Comparison of ENCODE assay signal across 35 cellular contexts in genomic region chrX:48813605-48814004, GRCh38. TPM values are rescaled to one million over a fixed set of nuclear protein-coding genes. Genes with fewer than 3 reads are reported as not detected.
"Had no signal": no experiment of that assay in that cellular context is flagged by ENCODE, and none has a peak within 500 bp of the region (broad histone marks: within the 10 kb centered on the region; RNA-seq: fewer than 3 reads in every experiment).

No MANE protein-coding gene starts in this region.

- H3K4me1 ChIP-seq: adrenal gland, body of pancreas, colonic mucosa, gastroesophageal sphincter, prostate gland, sigmoid colon, vagina had no signal

- H3K27me3 ChIP-seq: adrenal gland, body of pancreas, colonic mucosa, gastroesophageal sphincter, neutrophil, sigmoid colon, vagina had no signal

- H3K9me3 Mint-ChIP-seq: activated naive CD4-positive, alpha-beta T cell treated with anti-CD3 and anti-CD28 coated beads for 36 hours; activated naive CD8-positive, alpha-beta T cell treated with anti-CD3 and anti-CD28 coated beads for 36 hours; stimulated activated memory B cell treated with anti-CD40 and anti-IgM and Interleukin-4, amounts not matched to agents 10 μg/mL and 1 μg/mL and 100 μg/mL, for 72 hours; stimulated activated naive CD8-positive, alpha-beta T cell treated with anti-CD3 and anti-CD28 coated beads, Interleukin-15, amount 100 ng/mL, for 72 hours; T-helper 2 cell treated with Interferon-gamma antibody and Interleukin-4, amounts not matched to agents 5 μg/mL and 100 μg/mL, for 36 hours; type B pancreatic cell had no signal

- H3K36me3 ChIP-seq: colonic mucosa, prostate gland had no signal

- DNase-seq: activated CD4-positive, alpha-beta T cell treated with anti-CD3 and anti-CD28 coated beads for 36 hours; activated CD4-positive, CD25-positive, alpha-beta regulatory T cell; activated CD8-positive, alpha-beta memory T cell treated with anti-CD3 and anti-CD28 coated beads, Interleukin-2, amount 10 ng/mL, durations not matched to agents 7 days and 5 days; activated CD8-positive, alpha-beta T cell treated with anti-CD3 and anti-CD28 coated beads, Interleukin-2, amount 10 ng/mL, durations not matched to agents 7 days and 5 days; activated effector memory CD4-positive, alpha-beta T cell treated with Interleukin-2 at 50 U/mL for 16 hours; activated naive CD4-positive, alpha-beta T cell treated with anti-CD3 and anti-CD28 coated beads for 36 hours; activated naive CD8-positive, alpha-beta T cell treated with anti-CD3 and anti-CD28 coated beads for 36 hours; adrenal gland; body of pancreas; cerebellar nuclear complex; colonic mucosa; hippocampal formation; left colon; mesendoderm; nephron progenitor cell; retina; sigmoid colon; small intestine; stimulated activated CD4-positive, alpha-beta T cell treated with anti-CD3 and anti-CD28 coated beads, Interleukin-4, amount 100 ng/mL, for 24 hours; stimulated activated naive CD8-positive, alpha-beta T cell treated with anti-CD3 and anti-CD28 coated beads, Interleukin-15, amount 100 ng/mL, for 72 hours had no signal

- H3K27me3 Mint-ChIP-seq: activated CD4-positive, alpha-beta T cell treated with anti-CD3 and anti-CD28 coated beads for 36 hours; activated CD8-positive, alpha-beta memory T cell treated with anti-CD3 and anti-CD28 coated beads, Interleukin-2, amount 10 ng/mL, durations not matched to agents 7 days and 5 days; activated naive CD8-positive, alpha-beta T cell treated with anti-CD3 and anti-CD28 coated beads for 36 hours; stimulated activated memory B cell treated with anti-CD40 and anti-IgM and Interleukin-4, amounts not matched to agents 10 μg/mL and 1 μg/mL and 100 μg/mL, for 72 hours; stimulated activated naive CD8-positive, alpha-beta T cell treated with anti-CD3 and anti-CD28 coated beads, Interleukin-15, amount 100 ng/mL, for 72 hours; type B pancreatic cell had no signal

- H3K27ac Mint-ChIP-seq: activated CD4-positive, alpha-beta T cell treated with anti-CD3 and anti-CD28 coated beads for 36 hours; activated CD8-positive, alpha-beta memory T cell treated with anti-CD3 and anti-CD28 coated beads, Interleukin-2, amount 10 ng/mL, durations not matched to agents 7 days and 5 days; activated CD8-positive, alpha-beta T cell treated with anti-CD3 and anti-CD28 coated beads, Interleukin-2, amount 10 ng/mL, durations not matched to agents 7 days and 5 days; activated naive CD4-positive, alpha-beta T cell treated with anti-CD3 and anti-CD28 coated beads for 36 hours; activated naive CD8-positive, alpha-beta T cell treated with anti-CD3 and anti-CD28 coated beads for 36 hours; nephron progenitor cell; stimulated activated memory B cell treated with anti-CD40 and anti-IgM and Interleukin-4, amounts not matched to agents 10 μg/mL and 1 μg/mL and 100 μg/mL, for 72 hours; stimulated activated naive CD8-positive, alpha-beta T cell treated with anti-CD3 and anti-CD28 coated beads, Interleukin-15, amount 100 ng/mL, for 72 hours; T-helper 2 cell treated with Interferon-gamma antibody and Interleukin-4, amounts not matched to agents 5 μg/mL and 100 μg/mL, for 36 hours; type B pancreatic cell had no signal

- H3K4me1 Mint-ChIP-seq: activated CD4-positive, alpha-beta T cell treated with anti-CD3 and anti-CD28 coated beads for 36 hours; activated CD8-positive, alpha-beta memory T cell treated with anti-CD3 and anti-CD28 coated beads, Interleukin-2, amount 10 ng/mL, durations not matched to agents 7 days and 5 days; activated naive CD8-positive, alpha-beta T cell treated with anti-CD3 and anti-CD28 coated beads for 36 hours; nephron progenitor cell; stimulated activated memory B cell treated with anti-CD40 and anti-IgM and Interleukin-4, amounts not matched to agents 10 μg/mL and 1 μg/mL and 100 μg/mL, for 72 hours; stimulated activated naive CD8-positive, alpha-beta T cell treated with anti-CD3 and anti-CD28 coated beads, Interleukin-15, amount 100 ng/mL, for 72 hours had no signal

- H3K36me3 Mint-ChIP-seq: type B pancreatic cell had no signal

- H3K4me3 Mint-ChIP-seq: activated CD4-positive, alpha-beta T cell treated with anti-CD3 and anti-CD28 coated beads for 36 hours; activated CD8-positive, alpha-beta memory T cell treated with anti-CD3 and anti-CD28 coated beads, Interleukin-2, amount 10 ng/mL, durations not matched to agents 7 days and 5 days; activated CD8-positive, alpha-beta T cell treated with anti-CD3 and anti-CD28 coated beads, Interleukin-2, amount 10 ng/mL, durations not matched to agents 7 days and 5 days; activated naive CD4-positive, alpha-beta T cell treated with anti-CD3 and anti-CD28 coated beads for 36 hours; activated naive CD8-positive, alpha-beta T cell treated with anti-CD3 and anti-CD28 coated beads for 36 hours; nephron progenitor cell; stimulated activated memory B cell treated with anti-CD40 and anti-IgM and Interleukin-4, amounts not matched to agents 10 μg/mL and 1 μg/mL and 100 μg/mL, for 72 hours; stimulated activated naive CD8-positive, alpha-beta T cell treated with anti-CD3 and anti-CD28 coated beads, Interleukin-15, amount 100 ng/mL, for 72 hours; T-helper 2 cell treated with Interferon-gamma antibody and Interleukin-4, amounts not matched to agents 5 μg/mL and 100 μg/mL, for 36 hours; type B pancreatic cell had no signal

- ATAC-seq: activated CD4-positive, alpha-beta T cell treated with anti-CD3 and anti-CD28 coated beads for 36 hours; activated CD8-positive, alpha-beta memory T cell treated with anti-CD3 and anti-CD28 coated beads, Interleukin-2, amount 10 ng/mL, durations not matched to agents 7 days and 5 days; activated CD8-positive, alpha-beta T cell treated with anti-CD3 and anti-CD28 coated beads, Interleukin-2, amount 10 ng/mL, durations not matched to agents 7 days and 5 days; body of pancreas; gastroesophageal sphincter; left colon; stimulated activated memory B cell treated with anti-CD40 and anti-IgM and Interleukin-4, amounts not matched to agents 10 μg/mL and 1 μg/mL and 100 μg/mL, for 72 hours; stimulated activated naive CD8-positive, alpha-beta T cell treated with anti-CD3 and anti-CD28 coated beads, Interleukin-15, amount 100 ng/mL, for 72 hours had no signal

- H3K9me3 ChIP-seq: adrenal gland, body of pancreas, colonic mucosa, gastroesophageal sphincter, neutrophil, prostate gland, sigmoid colon, vagina had no signal

- H3K27ac ChIP-seq: adrenal gland, body of pancreas, colonic mucosa, gastroesophageal sphincter, neutrophil, prostate gland, sigmoid colon, vagina had no signal

- H3K4me3 ChIP-seq: adrenal gland, body of pancreas, colonic mucosa, gastroesophageal sphincter, prostate gland, sigmoid colon, vagina had no signal

RNA-seq across cellular contexts. Expression of gene ERAS, which starts 12.7 kb away (rescaled TPM):
- total RNA-seq: activated CD4-positive, alpha-beta T cell treated with anti-CD3 and anti-CD28 coated beads for 36 hours; activated CD8-positive, alpha-beta memory T cell treated with anti-CD3 and anti-CD28 coated beads, Interleukin-2, amount 10 ng/mL, durations not matched to agents 7 days and 5 days; activated CD8-positive, alpha-beta T cell treated with anti-CD3 and anti-CD28 coated beads, Interleukin-2, amount 10 ng/mL, durations not matched to agents 7 days and 5 days; activated naive CD4-positive, alpha-beta T cell treated with anti-CD3 and anti-CD28 coated beads for 36 hours; adrenal gland; aorta; body of pancreas; endothelial cell of umbilical vein; fibroblast of lung; fibroblast of villous mesenchyme; gastroesophageal sphincter; left colon; lower leg skin; mucosa of gallbladder; osteocyte; prostate gland; sigmoid colon; vagina had no signal
- polyA plus RNA-seq: keratinocyte had no signal

RNA-seq across cellular contexts. Expression of gene PCSK1N, which starts 21.8 kb away (rescaled TPM):
- total RNA-seq: activated CD8-positive, alpha-beta T cell treated with anti-CD3 and anti-CD28 coated beads, Interleukin-2, amount 10 ng/mL, durations not matched to agents 7 days and 5 days; fibroblast of villous mesenchyme had no signal
- polyA plus RNA-seq: endothelial cell of umbilical vein had no signal

RNA-seq across cellular contexts. Expression of gene GATA1, which starts 27.2 kb away (rescaled TPM):
- total RNA-seq: activated CD4-positive, alpha-beta T cell treated with anti-CD3 and anti-CD28 coated beads for 36 hours; activated CD8-positive, alpha-beta memory T cell treated with anti-CD3 and anti-CD28 coated beads, Interleukin-2, amount 10 ng/mL, durations not matched to agents 7 days and 5 days; activated CD8-positive, alpha-beta T cell treated with anti-CD3 and anti-CD28 coated beads, Interleukin-2, amount 10 ng/mL, durations not matched to agents 7 days and 5 days; activated naive CD4-positive, alpha-beta T cell treated with anti-CD3 and anti-CD28 coated beads for 36 hours; activated naive CD8-positive, alpha-beta T cell treated with anti-CD3 and anti-CD28 coated beads for 36 hours; body of pancreas; endothelial cell of umbilical vein; fibroblast of lung; fibroblast of villous mesenchyme; gastroesophageal sphincter; left colon; lower leg skin; osteocyte; prostate gland; sigmoid colon had no signal
- polyA plus RNA-seq: adrenal gland, aorta, endothelial cell of umbilical vein, fibroblast of lung, keratinocyte, sigmoid colon had no signal

RNA-seq across cellular contexts. Expression of gene GLOD5, which starts 52.1 kb away (rescaled TPM):
- total RNA-seq: activated CD4-positive, alpha-beta T cell treated with anti-CD3 and anti-CD28 coated beads for 36 hours; activated CD8-positive, alpha-beta memory T cell treated with anti-CD3 and anti-CD28 coated beads, Interleukin-2, amount 10 ng/mL, durations not matched to agents 7 days and 5 days; activated CD8-positive, alpha-beta T cell treated with anti-CD3 and anti-CD28 coated beads, Interleukin-2, amount 10 ng/mL, durations not matched to agents 7 days and 5 days; activated naive CD4-positive, alpha-beta T cell treated with anti-CD3 and anti-CD28 coated beads for 36 hours; activated naive CD8-positive, alpha-beta T cell treated with anti-CD3 and anti-CD28 coated beads for 36 hours; adrenal gland; aorta; body of pancreas; endothelial cell of umbilical vein; fibroblast of lung; fibroblast of villous mesenchyme; gastroesophageal sphincter; lower leg skin; osteocyte; sigmoid colon; vagina had no signal
- polyA plus RNA-seq: adrenal gland, endothelial cell of umbilical vein, fibroblast of lung, keratinocyte had no signal
